Comparison of ENCODE assay signal across 12 cellular contexts in genomic region chr3:7800006-7800780, GRCh38.
A peak's percentile ranks its signal among the peaks of the same experiment; 100 is the strongest.
DNase-seq lines count a peak whose midpoint lies in the region; ATAC-seq, FAIRE-seq and TF ChIP-seq lines count a peak whose summit lies in the region.
"Had no signal": no experiment of that assay in that cellular context is flagged by ENCODE, and none has a peak within 500 bp of the region (broad histone marks: within the 10 kb centered on the region; RNA-seq: fewer than 3 reads in every experiment).

No MANE protein-coding gene starts in this region.

- no peak overlapping the region for H3K9ac ChIP-seq in H1 (replicated peaks in 1 of 4; ENCODE audit: extremely low read depth in 1 of 4, low read depth in 3 of 4, low read length in 3 of 4)

- CTCF ChIA-PET in CD8-positive, alpha-beta T cell (lab: Charles Lee) = interaction anchor here (0.9 to 1.5 kb wide), 7 partner anchors 9 to 617 kb away, joined by 3 to 10 read pairs (median 3); no protein-coding TSS in a partner anchor
- CTCF ChIA-PET in H1 (lab: Charles Lee; ENCODE audit: partially characterized antibody) = interaction anchor here (0.6 to 2.2 kb wide), 5 partner anchors 9 to 478 kb away, joined by 3 to 8 read pairs (median 3); no protein-coding TSS in a partner anchor

- H3K79me1 ChIP-seq in H1 (ENCODE audit: low read depth, low read length) = no peaks in the 10 kb centered on the region

- no peak overlapping the region for H4K8ac ChIP-seq in H1 (ENCODE audit: extremely low read depth, insufficient read depth, low read length)

- POLR2A ChIA-PET in CD8-positive, alpha-beta T cell (lab: Charles Lee) = no interaction called here
- POLR2A ChIA-PET in H1 (lab: Charles Lee; ENCODE audit: partially characterized antibody) = no interaction called here

- H3K56ac ChIP-seq in H1 (replicated peaks; ENCODE audit: insufficient read length, low read depth, low read length) = no peak overlapping the region

- H3K14ac ChIP-seq in H1 (ENCODE audit: insufficient read length) = no peak overlapping the region

- TF ChIP-seq EP300 in H1 (IDR thresholded peaks at IDR 0.05; ENCODE audit: borderline replicate concordance in 1 of 2, low read depth in 2 of 2, low read length in 2 of 2) = no peak

- no peaks in the 10 kb centered on the region for H3K27me3 Mint-ChIP-seq in CD8-positive, alpha-beta T cell (ENCODE audit: low read depth)
- H3K27me3 Mint-ChIP-seq in mesothelial cell of epicardium (ENCODE audit: low read depth) = no peaks in the 10 kb centered on the region
- H3K27me3 Mint-ChIP-seq: stimulated activated naive CD8-positive, alpha-beta T cell treated with anti-CD3 and anti-CD28 coated beads, Interleukin-15, amount 100 ng/mL, for 72 hours had no signal

- H3K9me3 Mint-ChIP-seq in CD8-positive, alpha-beta T cell = no peaks in the 10 kb centered on the region
- no peaks in the 10 kb centered on the region for H3K9me3 Mint-ChIP-seq in mesothelial cell of epicardium
- H3K9me3 Mint-ChIP-seq: stimulated activated naive CD8-positive, alpha-beta T cell treated with anti-CD3 and anti-CD28 coated beads, Interleukin-15, amount 100 ng/mL, for 72 hours had no signal

- no peak overlapping the region for H3K27ac Mint-ChIP-seq in CD8-positive, alpha-beta T cell
- H3K27ac Mint-ChIP-seq in mesothelial cell of epicardium = no peak overlapping the region
- H3K27ac Mint-ChIP-seq: stimulated activated naive CD8-positive, alpha-beta T cell treated with anti-CD3 and anti-CD28 coated beads, Interleukin-15, amount 100 ng/mL, for 72 hours had no signal

- H2BK120ac ChIP-seq in H1 (replicated peaks; ENCODE audit: low read depth, low read length) = no peak overlapping the region

- no peak overlapping the region for H3K23ac ChIP-seq in H1 (ENCODE audit: insufficient read length)

- H2BK15ac ChIP-seq in H1 (ENCODE audit: low read length) = no peak overlapping the region

- no peak overlapping the region for H4K5ac ChIP-seq in H1 (ENCODE audit: insufficient read length, low read depth, low read length)

- no peaks in the 10 kb centered on the region for H3K36me3 ChIP-seq in CD8-positive, alpha-beta T cell (ENCODE audit: insufficient read depth, low read length)
- H3K36me3 ChIP-seq in H1 (ENCODE audit: control insufficient read depth in 2 of 4, insufficient read depth in 4 of 4, low read length in 3 of 4) = no peaks in the 10 kb centered on the region

- no peaks in the 10 kb centered on the region for H3K4me1 Mint-ChIP-seq in CD8-positive, alpha-beta T cell (ENCODE audit: low read depth)
- H3K4me1 Mint-ChIP-seq in mesothelial cell of epicardium = no peaks in the 10 kb centered on the region
- H3K4me1 Mint-ChIP-seq: stimulated activated naive CD8-positive, alpha-beta T cell treated with anti-CD3 and anti-CD28 coated beads, Interleukin-15, amount 100 ng/mL, for 72 hours had no signal

- no peak overlapping the region for H2BK12ac ChIP-seq in H1 (ENCODE audit: low read depth, low read length)

- H2BK5ac ChIP-seq in H1 (ENCODE audit: low read depth, low read length) = no peak overlapping the region

- DNase-seq in CD8-positive, alpha-beta T cell = no peak
- DNase-seq in NCI-H1694 (lab: John Stamatoyannopoulos, UW) = peak; percentile 13
- no peak for DNase-seq in H1 (ENCODE audit: low read depth in 1 of 2, low spot score in 2 of 2)
- DNase-seq in mesothelial cell of epicardium (ENCODE audit: low spot score in 2 of 2, unreplicated experiment in 2 of 2) = no peak
- no peak for DNase-seq in 8988T
- DNase-seq: activated CD4-positive, alpha-beta T cell treated with anti-CD3 and anti-CD28 coated beads for 4 hours; Calu3; effector CD4-positive, alpha-beta T cell; stimulated activated naive CD8-positive, alpha-beta T cell treated with anti-CD3 and anti-CD28 coated beads, Interleukin-15, amount 100 ng/mL, for 72 hours had no signal

- no peak overlapping the region for H2BK20ac ChIP-seq in H1 (ENCODE audit: low read length)

- no peak for ATAC-seq in CD8-positive, alpha-beta T cell
- no peak for ATAC-seq in GM18505 (IDR thresholded peaks at IDR 0.05; ENCODE audit: unreplicated experiment)
- no peak for ATAC-seq in GM21390 (IDR thresholded peaks at IDR 0.05; ENCODE audit: unreplicated experiment)
- ATAC-seq in activated CD4-positive, CD25-positive, alpha-beta regulatory T cell treated with anti-CD3 and anti-CD28 coated beads, Interleukin-2, amount 50 U/mL, for 24 hours = no peak
- ATAC-seq: stimulated activated naive CD8-positive, alpha-beta T cell treated with anti-CD3 and anti-CD28 coated beads, Interleukin-15, amount 100 ng/mL, for 72 hours had no signal

- H3K27ac ChIP-seq in CD8-positive, alpha-beta T cell (ENCODE audit: low read depth, low read length) = no peak overlapping the region
- H3K27ac ChIP-seq in H1 (ENCODE audit: low read depth, low read length) = no peak overlapping the region

- no peak overlapping the region for H4K91ac ChIP-seq in H1 (replicated peaks; ENCODE audit: insufficient read length, low read length)

- no peak overlapping the region for H3K18ac ChIP-seq in H1 (ENCODE audit: extremely low read depth, low read length)

- FAIRE-seq in H1 (lab: Jason Lieb, UNC) = no peak

- no peaks in the 10 kb centered on the region for H3K36me3 Mint-ChIP-seq in CD8-positive, alpha-beta T cell
- no peaks in the 10 kb centered on the region for H3K36me3 Mint-ChIP-seq in mesothelial cell of epicardium

- no peak overlapping the region for H3K4me2 ChIP-seq in H1 (ENCODE audit: insufficient read depth in 1 of 2, low read depth in 2 of 2, low read length in 2 of 2)

- no peak overlapping the region for H3K4me3 Mint-ChIP-seq in CD8-positive, alpha-beta T cell
- no peak overlapping the region for H3K4me3 Mint-ChIP-seq in mesothelial cell of epicardium
- H3K4me3 Mint-ChIP-seq: stimulated activated naive CD8-positive, alpha-beta T cell treated with anti-CD3 and anti-CD28 coated beads, Interleukin-15, amount 100 ng/mL, for 72 hours had no signal

- no peaks in the 10 kb centered on the region for H3K27me3 ChIP-seq in CD8-positive, alpha-beta T cell (ENCODE audit: insufficient read depth, low read length)
- H3K27me3 ChIP-seq in H1 (replicated peaks in 1 of 4; ENCODE audit: control insufficient read depth in 3 of 4, extremely low read depth in 1 of 4, insufficient read depth in 3 of 4, low read length in 3 of 4) = no peaks in the 10 kb centered on the region

- H4K20me1 ChIP-seq in H1 (replicated peaks in 1 of 2; ENCODE audit: control insufficient read depth in 1 of 2, insufficient read depth in 2 of 2, low read length in 2 of 2) = no peaks in the 10 kb centered on the region

- no peak overlapping the region for H3K4me3 ChIP-seq in CD8-positive, alpha-beta T cell (ENCODE audit: low read depth, low read length)
- H3K4me3 ChIP-seq in H1 (ENCODE audit: extremely low read depth in 1 of 4, insufficient read depth in 2 of 4, low read depth in 3 of 4, low read length in 4 of 4) = no peak overlapping the region

- no peaks in the 10 kb centered on the region for H3K9me3 ChIP-seq in CD8-positive, alpha-beta T cell (ENCODE audit: low read length)
- no peaks in the 10 kb centered on the region for H3K9me3 ChIP-seq in H1 (ENCODE audit: insufficient read depth in 2 of 2, low read depth in 1 of 2, low read length in 1 of 2)

- TF ChIP-seq CTCF in CD8-positive, alpha-beta T cell (IDR thresholded peaks at IDR 0.05) = peak; percentile 23
- no peak; a peak in 1 of 4 replicates for TF ChIP-seq CTCF in H1 (IDR thresholded peaks at IDR 0.05; ENCODE audit: control extremely low read depth in 1 of 3, insufficient read depth in 1 of 3, low read depth in 1 of 3, low read length in 3 of 3)
- peak; percentile 60 for TF ChIP-seq CTCF in mesothelial cell of epicardium (IDR thresholded peaks at IDR 0.05; ENCODE audit: unreplicated experiment)

- peak overlapping the region; percentile 95; the same call in 1 of the 2 replicates for H2AFZ ChIP-seq in H1 (ENCODE audit: low read length)

- WGBS in H1 (ENCODE audit: extremely low coverage in 1 of 2, insufficient coverage in 1 of 2, insufficient read length in 1 of 2, insufficient replicate concordance in 2 of 2, low coverage in 1 of 2, low lambda C conversion rate in 2 of 2, missing lambda C conversion rate in 1 of 2), 2 experiments = 80% methylated on average over 4 of the region's 4 CpGs; no CpG with 5 or more reads in 1 of the 2 experiments

- H3K4ac ChIP-seq in H1 (replicated peaks; ENCODE audit: insufficient read length, low read depth, low read length) = no peak overlapping the region

- TF ChIP-seq RAD21 in H1 (IDR thresholded peaks at IDR 0.05 in 1 of 2, conservative IDR thresholded peaks at IDR 0.05 in 1 of 2; ENCODE audit: low read depth in 2 of 2, low read length in 2 of 2) = peak in 1 of 2 experiments; percentile 9; a peak in 1 of 4 replicates

- H3K4me1 ChIP-seq in CD8-positive, alpha-beta T cell (ENCODE audit: insufficient read depth, low read length) = no peaks in the 10 kb centered on the region
- H3K4me1 ChIP-seq in H1 (replicated peaks in 1 of 4; ENCODE audit: control insufficient read depth in 3 of 4, insufficient read depth in 4 of 4, low read length in 3 of 4) = peaks cover 0 to 4% (median 0%) of the 10 kb centered on the region in 4 experiments; a peak in 2 of 7 replicates

- no peak for TF ChIP-seq POLR2A in H1 (IDR thresholded peaks at IDR 0.05; ENCODE audit: control extremely low read depth in 1 of 2, low read depth in 2 of 2, low read length in 2 of 2)
- TF ChIP-seq POLR2A in GM18505 (IDR thresholded peaks at IDR 0.05; ENCODE audit: borderline replicate concordance, extremely low read depth, insufficient read depth, insufficient read length) = no peak

- intact Hi-C loops in CD8-positive, alpha-beta T cell (cut with DNase I, micrococcal nuclease) = loop anchor here (2.0 to 10.0 kb wide), 4 partner anchors 311 to 617 kb away; no protein-coding TSS in a partner anchor

- no peak overlapping the region for H2AK5ac ChIP-seq in H1 (ENCODE audit: low read depth, low read length)

- no peaks in the 10 kb centered on the region for H3K23me2 ChIP-seq in H1 (ENCODE audit: low read depth, low read length)

- no peaks in the 10 kb centered on the region for H3K79me2 ChIP-seq in H1 (ENCODE audit: control insufficient read depth in 1 of 2, insufficient read depth in 2 of 2, low read length in 2 of 2)

TF ChIP-seq in H1, 55 proteins besides CTCF, POLR2A, EP300 and RAD21:
- TF ChIP-seq CHD2 (IDR thresholded peaks at IDR 0.05; ENCODE audit: low read length) (no peak), SP2 (IDR thresholded peaks at IDR 0.05; ENCODE audit: low read length) (no peak)

Comparison
In these comparisons a context has a peak if more than half of its experiments do, and no peak if none do; other contexts are left out.
1. CTCF ChIP-seq: peak in CD8-positive, alpha-beta T cell (single experiment) and mesothelial cell of epicardium (single experiment); none in H1 (0 of 3).